Comparison of ENCODE assay signal across 9 cellular contexts in the genomic region with DNA sequence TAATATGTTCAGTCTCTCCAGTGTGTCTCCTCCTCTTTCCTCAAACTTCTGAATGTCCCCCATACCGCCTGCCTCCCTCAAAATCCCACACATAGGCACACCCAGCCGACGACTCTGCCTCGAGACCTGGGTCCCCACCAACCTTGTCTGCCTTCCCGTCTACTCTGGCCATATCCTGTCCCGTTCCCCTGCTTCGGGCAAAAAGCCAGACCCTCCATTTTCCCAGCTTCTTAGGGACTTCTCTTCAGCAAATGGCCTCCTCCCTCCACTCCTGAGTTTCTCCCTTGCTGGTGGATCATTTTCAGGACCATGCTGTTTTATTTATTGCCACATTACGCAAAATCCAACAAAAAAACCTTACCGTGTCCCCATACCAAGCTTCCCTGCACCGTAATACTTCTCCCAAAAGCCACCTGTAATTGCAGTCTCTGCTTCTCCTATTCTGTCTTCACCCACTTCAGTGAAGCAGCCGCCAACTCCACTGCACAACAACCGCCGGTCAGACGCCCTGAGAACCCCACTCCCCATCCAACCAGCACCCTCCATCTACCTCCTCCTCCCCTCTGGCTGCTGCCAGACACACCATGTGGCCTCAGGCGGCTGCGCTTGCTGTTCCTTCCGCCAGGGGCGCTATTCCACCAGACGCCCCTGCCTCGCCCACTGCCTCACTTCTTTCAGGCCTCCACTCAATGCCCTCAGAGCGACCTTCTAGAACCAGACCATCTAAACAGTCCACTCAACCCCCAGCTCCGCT.
DNase-seq lines count a peak whose midpoint lies in the region; ATAC-seq and TF ChIP-seq lines count a peak whose summit lies in the region.
"Had no signal": no experiment of that assay in that cellular context is flagged by ENCODE, and none has a peak within 500 bp of the region (broad histone marks: within the 10 kb centered on the region; RNA-seq: fewer than 3 reads in every experiment).

No MANE protein-coding gene starts in this region.

- no peaks in the 10 kb centered on the region for H3K9me3 ChIP-seq in Caco-2

- no peak overlapping the region for H3K27ac Mint-ChIP-seq in Caco-2 (ENCODE audit: unreplicated experiment)
- H3K27ac Mint-ChIP-seq in activated CD4-positive, alpha-beta T cell treated with anti-CD3 and anti-CD28 coated beads, Interleukin-2, amount 10 ng/mL, durations not matched to agents 24 days and 14 days, result peak overlapping the region; percentile 75
- H3K27ac Mint-ChIP-seq: T-helper 1 cell treated with Interleukin-12 subunit alpha and Interleukin-12 subunit beta and Interleukin-4 antibody, amounts not matched to agents 30 μg/mL and 1 μg/mL, for 36 hours had no signal

- POLR2A ChIA-PET in Caco-2 (lab: Charles Lee), result no interaction called here

- no TSS peak for BruUV-seq in Caco-2 (replicated peaks; lab: Mats Ljungman, UMichigan)

- H3K36me3 Mint-ChIP-seq in Caco-2 (ENCODE audit: insufficient read depth, unreplicated experiment), result peaks cover 5% of the 10 kb centered on the region
- no peaks in the 10 kb centered on the region for H3K36me3 Mint-ChIP-seq in activated CD4-positive, alpha-beta T cell treated with anti-CD3 and anti-CD28 coated beads, Interleukin-2, amount 10 ng/mL, durations not matched to agents 24 days and 14 days (ENCODE audit: low read depth)

- intact Hi-C loops in Caco-2 (cut with micrococcal nuclease; ENCODE audit: unreplicated experiment), result no loop called here
- intact Hi-C loops in activated CD4-positive, alpha-beta T cell treated with anti-CD3 and anti-CD28 coated beads, Interleukin-2, amount 10 ng/mL, durations not matched to agents 24 days and 14 days (cut with micrococcal nuclease), result loop anchor here (5.0 to 10.0 kb wide), 3 partner anchors 414 to 1097 kb away; no protein-coding TSS in a partner anchor

- H3K27me3 Mint-ChIP-seq in Caco-2 (ENCODE audit: insufficient read depth, unreplicated experiment), result no peaks in the 10 kb centered on the region
- H3K27me3 Mint-ChIP-seq in activated CD4-positive, alpha-beta T cell treated with anti-CD3 and anti-CD28 coated beads, Interleukin-2, amount 10 ng/mL, durations not matched to agents 24 days and 14 days, result peaks cover 17% of the 10 kb centered on the region

- H3K36me3 ChIP-seq in Caco-2 (ENCODE audit: control insufficient read depth, insufficient read depth, low read length), result no peaks in the 10 kb centered on the region

- H3K4me3 Mint-ChIP-seq in Caco-2 (ENCODE audit: unreplicated experiment), result no peak overlapping the region
- H3K4me3 Mint-ChIP-seq in activated CD4-positive, alpha-beta T cell treated with anti-CD3 and anti-CD28 coated beads, Interleukin-2, amount 10 ng/mL, durations not matched to agents 24 days and 14 days, result no peak overlapping the region
- H3K4me3 Mint-ChIP-seq: T-helper 1 cell treated with Interleukin-12 subunit alpha and Interleukin-12 subunit beta and Interleukin-4 antibody, amounts not matched to agents 30 μg/mL and 1 μg/mL, for 36 hours had no signal

- H3K9me3 Mint-ChIP-seq in Caco-2 (ENCODE audit: unreplicated experiment), result no peaks in the 10 kb centered on the region
- H3K9me3 Mint-ChIP-seq in activated CD4-positive, alpha-beta T cell treated with anti-CD3 and anti-CD28 coated beads, Interleukin-2, amount 10 ng/mL, durations not matched to agents 24 days and 14 days, result no peaks in the 10 kb centered on the region
- H3K9me3 Mint-ChIP-seq: T-helper 1 cell treated with Interleukin-12 subunit alpha and Interleukin-12 subunit beta and Interleukin-4 antibody, amounts not matched to agents 30 μg/mL and 1 μg/mL, for 36 hours had no signal

- no peaks in the 10 kb centered on the region for H3K4me1 ChIP-seq in Caco-2

- no peak overlapping the region for H3K4me3 ChIP-seq in Caco-2 (ENCODE audit: low read depth, low read length)
- H3K4me3 ChIP-seq in Jurkat, Clone E6-1 (ENCODE audit: low read length), result no peak overlapping the region
- no peak overlapping the region for H3K4me3 ChIP-seq in fibroblast of the aortic adventitia (ENCODE audit: low read depth, low read length)

- DNase-seq in Caco-2, result peak in 1 of 2 experiments; percentile 15
- DNase-seq in Jurkat, Clone E6-1 (ENCODE audit: low read depth, low spot score), result peak; percentile 37
- peak; percentile 79 for DNase-seq in activated CD4-positive, alpha-beta T cell treated with anti-CD3 and anti-CD28 coated beads, Interleukin-2, amount 10 ng/mL, durations not matched to agents 24 days and 14 days
- DNase-seq in fibroblast of the aortic adventitia (ENCODE audit: low read depth), result no peak
- peak; percentile 21 to 43 for DNase-seq in stimulated activated CD4-positive, alpha-beta T cell treated with anti-CD3 and anti-CD28 coated beads, Interleukin-15, amount 100 ng/mL, for 48 hours (ENCODE audit: low read depth in 2 of 2)
- DNase-seq in NCI-H128 (lab: John Stamatoyannopoulos, UW; ENCODE audit: unreplicated experiment), result no peak
- no peak for DNase-seq in NCI-H2196 treated with DMSO at 0.1 percent for 48 hours (lab: John Stamatoyannopoulos, UW; ENCODE audit: unreplicated experiment)

- H3K27me3 ChIP-seq in Caco-2 (replicated peaks; ENCODE audit: control insufficient read depth, insufficient read depth, low read length), result no peaks in the 10 kb centered on the region

- ATAC-seq in GM21367 (IDR thresholded peaks at IDR 0.05; ENCODE audit: unreplicated experiment), result peak; percentile 59

- TF ChIP-seq CTCF in Caco-2 (IDR thresholded peaks at IDR 0.05; ENCODE audit: insufficient read depth in 1 of 2, low read depth in 1 of 2, low read length in 1 of 2, severe bottlenecking in 1 of 2, unreplicated experiment in 1 of 2) (peak; percentile 16 to 19), fibroblast of the aortic adventitia (IDR thresholded peaks at IDR 0.05; ENCODE audit: insufficient read depth, low read length) (peak; percentile 73)

- no peaks in the 10 kb centered on the region for H3K4me1 Mint-ChIP-seq in Caco-2 (ENCODE audit: low read depth, unreplicated experiment)
- H3K4me1 Mint-ChIP-seq in activated CD4-positive, alpha-beta T cell treated with anti-CD3 and anti-CD28 coated beads, Interleukin-2, amount 10 ng/mL, durations not matched to agents 24 days and 14 days, result peaks cover 13% of the 10 kb centered on the region

- CTCF ChIA-PET in Caco-2 (lab: Charles Lee), result no interaction called here

Comparison
In these comparisons a context has a peak if more than half of its experiments do, and no peak if none do; other contexts are left out.
1. DNase-seq: peak in Jurkat, Clone E6-1 (single experiment), activated CD4-positive, alpha-beta T cell treated with anti-CD3 and anti-CD28 coated beads, Interleukin-2, amount 10 ng/mL, durations not matched to agents 24 days and 14 days (single experiment) and stimulated activated CD4-positive, alpha-beta T cell treated with anti-CD3 and anti-CD28 coated beads, Interleukin-15, amount 100 ng/mL, for 48 hours (2 of 2); none in fibroblast of the aortic adventitia (single experiment), NCI-H128 (single experiment) and NCI-H2196 treated with DMSO at 0.1 percent for 48 hours (single experiment).